8 cellular contexts compared by ENCODE assay signal in the genomic region with DNA sequence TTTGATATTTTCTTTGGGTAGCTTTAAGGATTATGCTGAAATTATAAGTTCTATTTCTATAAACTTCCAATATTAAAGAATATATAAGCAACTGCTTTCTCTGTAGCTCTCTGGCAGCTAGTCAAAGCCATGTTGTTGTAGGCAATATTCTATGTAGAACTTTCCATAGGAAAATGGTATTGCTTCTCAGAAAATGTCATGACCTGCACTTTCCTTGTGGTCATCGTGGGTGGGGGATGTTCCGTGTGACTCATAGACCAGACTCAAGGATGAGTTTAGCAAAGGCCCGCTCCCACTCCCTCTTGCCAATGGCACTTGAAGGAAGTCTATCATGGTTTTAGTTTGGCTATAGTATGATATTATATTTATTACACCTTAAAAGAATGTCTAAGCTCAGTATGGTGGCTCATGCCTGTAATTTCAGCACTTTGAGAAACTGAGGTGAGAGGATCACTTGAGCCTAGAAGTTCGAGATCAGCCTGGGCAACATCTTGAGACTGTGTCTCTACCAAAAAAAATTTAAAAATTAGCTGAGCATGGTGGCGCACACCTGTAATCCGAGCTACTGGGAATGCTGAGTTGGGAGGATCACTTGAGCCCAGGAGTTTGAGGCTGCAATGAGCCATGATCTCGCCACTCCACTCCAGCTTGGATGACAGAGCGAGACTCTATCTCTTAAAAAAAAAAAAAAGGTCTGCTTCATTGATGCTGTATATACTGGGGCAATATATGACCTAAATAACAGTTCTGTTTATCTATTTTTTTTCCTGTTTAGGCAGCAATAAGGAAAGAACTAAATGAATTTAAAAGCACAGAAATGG. TPM values are rescaled to one million over a fixed set of nuclear protein-coding genes. Genes with fewer than 3 reads are reported as not detected.
DNase-seq lines count a peak whose midpoint lies in the region; ATAC-seq, FAIRE-seq and TF ChIP-seq lines count a peak whose summit lies in the region.

No MANE protein-coding gene starts in this region.

- no peaks in the 10 kb centered on the region for H3K9me3 ChIP-seq in small intestine (ENCODE audit: control insufficient read depth, low read depth)

- H3K27me3 ChIP-seq in small intestine (ENCODE audit: control insufficient read depth in 2 of 2, insufficient read depth in 2 of 2, low read length in 2 of 2), result no peaks in the 10 kb centered on the region

- H3K4me3 ChIP-seq in small intestine (ENCODE audit: low read depth in 1 of 2, low read length in 2 of 2), result no peak overlapping the region

- peaks cover 12% of the 10 kb centered on the region for H3K4me1 Mint-ChIP-seq in central memory CD8-positive, alpha-beta T cell

- H3K9me3 Mint-ChIP-seq in central memory CD8-positive, alpha-beta T cell, result no peaks in the 10 kb centered on the region

- no peak for TF ChIP-seq CTCF in GM20000 (IDR thresholded peaks at IDR 0.05; ENCODE audit: extremely low read depth, missing control alignments)

- H3K4me3 Mint-ChIP-seq in central memory CD8-positive, alpha-beta T cell, result no peak overlapping the region

- no peaks in the 10 kb centered on the region for H3K27me3 Mint-ChIP-seq in central memory CD8-positive, alpha-beta T cell

- WGBS in small intestine, 3 donors, result 83 to 93% (median 90%) methylated on average over 8 of the region's 8 CpGs

- no peak overlapping the region for H3K27ac ChIP-seq in small intestine (ENCODE audit: low read depth in 1 of 2, low read length in 1 of 2)

- FAIRE-seq in small intestine (lab: Jason Lieb, UNC), result no peak

- ATAC-seq in central memory CD8-positive, alpha-beta T cell (replicated peaks; ENCODE audit: extremely low read depth, poor library complexity, severe bottlenecking), result no peak
- ATAC-seq in HG02884 (IDR thresholded peaks at IDR 0.05; ENCODE audit: unreplicated experiment), result no peak

- peaks cover 27% of the 10 kb centered on the region for H3K36me3 Mint-ChIP-seq in central memory CD8-positive, alpha-beta T cell (ENCODE audit: insufficient read depth)

- H3K36me3 ChIP-seq in small intestine (ENCODE audit: control insufficient read depth in 2 of 2, insufficient read depth in 2 of 2, low read length in 2 of 2), result no peaks in the 10 kb centered on the region

- peak; percentile 7 for DNase-seq in GM20000 (ENCODE audit: low spot score)
- peak; percentile 51 for DNase-seq in activated CD4-positive, CD25-positive, alpha-beta regulatory T cell treated with anti-CD3 and anti-CD28 coated beads, Interleukin-2, amount 50 U/mL, for 72 hours
- no peak for DNase-seq in central memory CD8-positive, alpha-beta T cell (ENCODE audit: low spot score in 2 of 2)
- peak; percentile 90 for DNase-seq in stimulated activated CD4-positive, alpha-beta T cell treated with anti-CD3 and anti-CD28 coated beads, Interleukin-4, amount 100 ng/mL, for 24 hours
- DNase-seq in small intestine, result no peak
- DNase-seq in NCI-H2196 (lab: John Stamatoyannopoulos, UW; ENCODE audit: unreplicated experiment), result no peak
- no peak for DNase-seq in NCI-H774 (lab: John Stamatoyannopoulos, UW)

- H3K27ac Mint-ChIP-seq in central memory CD8-positive, alpha-beta T cell (ENCODE audit: low read depth), result peak overlapping the region; percentile 29

- H3K4me1 ChIP-seq in small intestine (ENCODE audit: control insufficient read depth in 2 of 2, insufficient read depth in 1 of 2, low read depth in 1 of 2, low read length in 1 of 2), result no peaks in the 10 kb centered on the region

RNA-seq across cellular contexts. Expression of gene LTV1, which starts 36.6 kb away (rescaled TPM):
- 10 to 100 TPM; 17.3 to 25.7 (median 17.7) TPM for polyA plus RNA-seq in small intestine

RNA-seq across cellular contexts. Expression of gene ZC2HC1B, which starts 57.8 kb away (rescaled TPM):
- not detected for polyA plus RNA-seq in small intestine

Comparison
In these comparisons a context has a peak if more than half of its experiments do, and no peak if none do; other contexts are left out.
1. DNase-seq: peak in GM20000 (single experiment), activated CD4-positive, CD25-positive, alpha-beta regulatory T cell treated with anti-CD3 and anti-CD28 coated beads, Interleukin-2, amount 50 U/mL, for 72 hours (single experiment) and stimulated activated CD4-positive, alpha-beta T cell treated with anti-CD3 and anti-CD28 coated beads, Interleukin-4, amount 100 ng/mL, for 24 hours (single experiment); none in central memory CD8-positive, alpha-beta T cell (0 of 2), small intestine (single experiment), NCI-H2196 (single experiment) and NCI-H774 (single experiment).